In genomic region chr20:58650776-58651547, GRCh38 we compare ENCODE assay signal across 8 cellular contexts. TPM values are rescaled to one million over a fixed set of nuclear protein-coding genes. Genes with fewer than 3 reads are reported as not detected.
DNase-seq lines count a peak whose midpoint lies in the region; ATAC-seq and TF ChIP-seq lines count a peak whose summit lies in the region.

Gene STX16, plus strand, starts transcription at chr20:58651283. Its CDS starts 724 bp downstream, at chr20:58652007.

- H3K4me1 ChIP-seq in BE2C (peaks cover 5% of the 10 kb centered on the region), right lobe of liver (peaks cover 0 to 22% (median 4%) of the 10 kb centered on the region in 4 donors)

- peak; percentile 94 for DNase-seq in BE2C
- peak; percentile 54 for DNase-seq in NCI-H748 treated with DMSO at 0.1 percent for 48 hours (lab: John Stamatoyannopoulos, UW)
- DNase-seq in activated CD4-positive, alpha-beta T cell treated with anti-CD3 and anti-CD28 coated beads, Interleukin-2, amount 50 U/mL, for 48 hours = peak; percentile 89 to 92
- DNase-seq in dorsolateral prefrontal cortex = peak; percentile 63 to 92 (median 86)
- DNase-seq in right lobe of liver = peak; percentile 93 to 94 (median 93)
- DNase-seq in stimulated activated CD4-positive, alpha-beta T cell treated with anti-CD3 and anti-CD28 coated beads, Interleukin-4, amount 100 ng/mL, for 24 hours = peak; percentile 91

- intact Hi-C loops in dorsolateral prefrontal cortex (cut with DNase I) (loop anchor here (2.0 to 10.0 kb wide), 6 partner anchors 41 to 414 kb away; partner anchors contain the start of genes NPEPL1 (in 2 of the 2), VAPB (in 2 of the 2) and RAB22A (in 1 of the 2)), right lobe of liver (cut with DNase I) (no loop called here)

- no peaks in the 10 kb centered on the region for H3K9me3 ChIP-seq in BE2C
- H3K9me3 ChIP-seq in right lobe of liver = no peaks in the 10 kb centered on the region

- peak; percentile 75 for TF ChIP-seq POLR2A in right lobe of liver (IDR thresholded peaks at IDR 0.05)

- H3K36me3 ChIP-seq in BE2C (no peaks in the 10 kb centered on the region), right lobe of liver (no peaks in the 10 kb centered on the region)

- H3K27me3 ChIP-seq in BE2C (no peaks in the 10 kb centered on the region), dorsolateral prefrontal cortex (no peaks in the 10 kb centered on the region), right lobe of liver (no peaks in the 10 kb centered on the region)

- WGBS in right lobe of liver (ENCODE audit: insufficient coverage, low coverage, low lambda C conversion rate, missing lambda C conversion rate) = 0% methylated on average over 9 of the region's 49 CpGs

- ATAC-seq in GM19324 (IDR thresholded peaks at IDR 0.05; ENCODE audit: low FRiP score, unreplicated experiment) = peak; percentile 72
- ATAC-seq in HG03521 (IDR thresholded peaks at IDR 0.05; ENCODE audit: unreplicated experiment) = peak; percentile 62
- ATAC-seq in right lobe of liver = peak; percentile 91 to 96 (median 94)

- H3K27ac ChIP-seq in dorsolateral prefrontal cortex = peak within 1 kb of the TSS; percentile 68 to 98 (median 91)
- peak within 1 kb of the TSS; percentile 93 to 95 (median 94) for H3K27ac ChIP-seq in right lobe of liver

- H3K4me3 ChIP-seq in BE2C (ENCODE audit: low read depth, low read length) (peak within 1 kb of the TSS; percentile 98), dorsolateral prefrontal cortex (peak within 1 kb of the TSS; percentile 66 to 100 (median 98)), right lobe of liver (peak within 1 kb of the TSS; percentile 95 to 97 (median 96))

- TF ChIP-seq CTCF in BE2C (IDR thresholded peaks at IDR 0.05; ENCODE audit: low read depth, low read length) (peak; percentile 62; the same call in 1 of the 2 replicates), dorsolateral prefrontal cortex (IDR thresholded peaks at IDR 0.05 in 54 of 56, conservative IDR thresholded peaks at IDR 0.05 in 2 of 56; ENCODE audit: low read depth in 1 of 56, partially characterized antibody in 56 of 56) (peak in 55 of 56 donors; percentile 27 to 81 (median 56)), right lobe of liver (IDR thresholded peaks at IDR 0.05) (peak; percentile 51 to 60 (median 56))

RNA-seq across cellular contexts. Expression of gene STX16, which starts in this region (rescaled TPM):
- 83.5 TPM for polyA plus RNA-seq in BE2C (2012; ENCODE audit: insufficient read depth, insufficient read length, low read depth)
- total RNA-seq in dorsolateral prefrontal cortex = 100 to 1,000 TPM in 10 of 120 experiments, 10 to 100 TPM in 110; 54.5 to 110 (median 84.5) TPM
- total RNA-seq in right lobe of liver = 10 to 100 TPM; 18.1 to 25.3 (median 22.2) TPM

Comparison
In these comparisons a context has a peak if more than half of its experiments do, and no peak if none do; other contexts are left out.
1. Peak in every context shown above with its lines: DNase-seq, ATAC-seq, H3K4me3 ChIP-seq and H3K27ac ChIP-seq.
2. intact Hi-C loops: an anchor here in dorsolateral prefrontal cortex (2.0 to 10.0 kb wide); none called in right lobe of liver.